8 cellular contexts compared by ENCODE assay signal in genomic region chr12:54352022-54352531, GRCh38. TPM values are rescaled to one million over a fixed set of nuclear protein-coding genes. Genes with fewer than 3 reads are reported as not detected.
DNase-seq lines count a peak whose midpoint lies in the region; ATAC-seq and TF ChIP-seq lines count a peak whose summit lies in the region.

No MANE protein-coding gene starts in this region.

- peak overlapping the region; percentile 90 for H3K4me3 Mint-ChIP-seq in neural crest cell

- H3K36me3 ChIP-seq in esophagus squamous epithelium, result peaks cover 25 to 52% (median 32%) of the 10 kb centered on the region in 3 donors
- peaks cover 45% of the 10 kb centered on the region for H3K36me3 ChIP-seq in upper lobe of right lung

- H3K4me1 Mint-ChIP-seq in neural crest cell, result peaks cover 51% of the 10 kb centered on the region

- no peak for TF ChIP-seq POLR2A in esophagus squamous epithelium (IDR thresholded peaks at IDR 0.05)

- no peaks in the 10 kb centered on the region for H3K9me3 Mint-ChIP-seq in neural crest cell

- no peaks in the 10 kb centered on the region for H3K27me3 Mint-ChIP-seq in neural crest cell (ENCODE audit: low read depth)

- no peak for DNase-seq in HFF-Myc (ENCODE audit: extremely low read depth, low read depth)
- peak; percentile 19 for DNase-seq in T follicular helper cell (ENCODE audit: low read depth)
- DNase-seq in esophagus squamous epithelium (lab: John Stamatoyannopoulos, UW), result no peak
- peak; percentile 55 for DNase-seq in neural crest cell (ENCODE audit: low read depth, low spot score)
- peak; percentile 84 for DNase-seq in upper lobe of right lung
- DNase-seq in NCI-H526 treated with DMSO at 0.1 percent for 48 hours (lab: John Stamatoyannopoulos, UW), result no peak

- peak overlapping the region; percentile 99 for H3K27ac Mint-ChIP-seq in neural crest cell (ENCODE audit: unreplicated experiment)

- H3K4me3 ChIP-seq in HFF-Myc (replicated peaks; ENCODE audit: low read depth, low read length) (peak overlapping the region; percentile 18), esophagus squamous epithelium (no peak overlapping the region), upper lobe of right lung (no peak overlapping the region)

- H3K27me3 ChIP-seq in esophagus squamous epithelium (no peaks in the 10 kb centered on the region), upper lobe of right lung (no peaks in the 10 kb centered on the region)

- ATAC-seq in upper lobe of right lung, result peak; percentile 54
- ATAC-seq in HG02884 (IDR thresholded peaks at IDR 0.05; ENCODE audit: unreplicated experiment), result no peak
- no peak for ATAC-seq in HG03097 (IDR thresholded peaks at IDR 0.05; ENCODE audit: low FRiP score, unreplicated experiment)

- WGBS in esophagus squamous epithelium, 2 donors, result 33 to 55% methylated on average over 18 to 21 of the region's 21 CpGs

- no peak for TF ChIP-seq CTCF in HFF-Myc (IDR thresholded peaks at IDR 0.05; ENCODE audit: low read depth, low read length, missing control alignments)
- TF ChIP-seq CTCF in esophagus squamous epithelium (IDR thresholded peaks at IDR 0.05), result no peak
- no peak for TF ChIP-seq CTCF in neural crest cell (conservative IDR thresholded peaks at IDR 0.05)
- no peak for TF ChIP-seq CTCF in upper lobe of right lung (IDR thresholded peaks at IDR 0.05)

- intact Hi-C loops in esophagus squamous epithelium (cut with DNase I) (no loop called here), upper lobe of right lung (cut with DNase I) (no loop called here)

- peak overlapping the region in 3 of 4 donors; percentile 47 to 62 (median 59) for H3K27ac ChIP-seq in esophagus squamous epithelium
- peak overlapping the region; percentile 47 for H3K27ac ChIP-seq in upper lobe of right lung

- H3K36me3 Mint-ChIP-seq in neural crest cell (ENCODE audit: low read depth), result peaks cover 17% of the 10 kb centered on the region

- peaks cover 0 to 23% (median 0%) of the 10 kb centered on the region in 3 donors for H3K4me1 ChIP-seq in esophagus squamous epithelium
- peaks cover 28% of the 10 kb centered on the region for H3K4me1 ChIP-seq in upper lobe of right lung

- no peaks in the 10 kb centered on the region for H3K9me3 ChIP-seq in esophagus squamous epithelium
- H3K9me3 ChIP-seq in upper lobe of right lung, result no peaks in the 10 kb centered on the region

RNA-seq across cellular contexts. Expression of gene GPR84, which starts 12.2 kb away (rescaled TPM):
- total RNA-seq in esophagus squamous epithelium (under 1 TPM in 1 of 4 donors, not detected in 3; 0.38 TPM), neural crest cell (not detected in 2 replicates), upper lobe of right lung (0.96 TPM)

RNA-seq across cellular contexts. Expression of gene COPZ1, which starts 27.1 kb away (rescaled TPM):
- total RNA-seq in esophagus squamous epithelium (100 to 1,000 TPM in 2 of 4 donors, 10 to 100 TPM in 2; 68.1 to 153 (median 97.9) TPM), neural crest cell (148 and 160 TPM in 2 replicates), upper lobe of right lung (125 TPM)

RNA-seq across cellular contexts. Expression of gene ZNF385A, which starts 32.5 kb away (rescaled TPM):
- 100 to 1,000 TPM in 1 of 4 donors, 10 to 100 TPM in 3; 25.2 to 106 (median 37.8) TPM for total RNA-seq in esophagus squamous epithelium
- 20.3 and 20.8 TPM in 2 replicates for total RNA-seq in neural crest cell
- total RNA-seq in upper lobe of right lung, result 26.6 TPM

RNA-seq across cellular contexts. Expression of gene NFE2, which starts 51.3 kb away (rescaled TPM):
- total RNA-seq in esophagus squamous epithelium, result under 1 TPM in 3 of 4 donors, not detected in 1; 0.15 to 0.44 (median 0.38) TPM
- total RNA-seq in neural crest cell, result 0.32 TPM in 1 of 2 replicates, not detected in the other
- total RNA-seq in upper lobe of right lung, result 7.5 TPM

Comparison
In these comparisons a context has a peak if more than half of its experiments do, and no peak if none do; other contexts are left out.
1. DNase-seq: peak in T follicular helper cell (single experiment), neural crest cell (single experiment) and upper lobe of right lung (single experiment); none in HFF-Myc (single experiment), esophagus squamous epithelium (single experiment) and NCI-H526 treated with DMSO at 0.1 percent for 48 hours (single experiment).